In the genomic region with DNA sequence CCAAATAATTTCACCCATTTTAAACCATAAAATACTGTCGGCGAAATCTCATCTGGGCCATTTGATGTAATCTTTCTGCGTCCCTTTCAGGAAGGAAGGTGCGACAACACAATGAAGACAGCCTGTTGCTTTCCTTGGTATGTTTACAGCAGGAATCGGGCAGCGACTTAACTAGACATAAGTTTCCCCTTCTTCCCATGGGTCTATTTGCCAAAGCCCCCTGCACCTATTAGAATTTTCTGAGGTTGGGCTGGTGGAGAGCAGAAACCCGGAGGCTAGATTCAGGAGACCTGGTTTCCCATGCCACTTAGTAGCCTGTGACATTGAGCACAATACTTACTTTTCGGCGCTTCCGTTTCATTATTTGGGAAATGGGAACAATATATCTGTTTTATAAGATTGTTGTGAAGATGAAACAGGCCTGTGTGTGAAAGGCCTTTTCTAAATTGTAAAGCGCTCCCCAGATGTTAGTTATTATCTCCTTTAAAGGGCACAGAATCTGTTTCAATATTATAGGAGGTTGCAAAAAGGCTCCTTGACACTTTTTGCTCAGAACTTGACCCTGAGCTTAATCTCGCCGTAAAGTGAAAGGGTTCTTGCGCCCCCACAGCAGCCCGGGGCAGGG, we compare ENCODE assay signal across 8 cellular contexts. TPM values are rescaled to one million over a fixed set of nuclear protein-coding genes. Genes with fewer than 3 reads are reported as not detected.
DNase-seq lines count a peak whose midpoint lies in the region; ATAC-seq, FAIRE-seq and TF ChIP-seq lines count a peak whose summit lies in the region.

No MANE protein-coding gene starts in this region.

- H3K4me1 ChIP-seq in HepG2 (ENCODE audit: insufficient read depth, low read length) (peaks cover 35% of the 10 kb centered on the region), thymus (ENCODE audit: control insufficient read depth, insufficient read depth, low read length) (peaks cover 2% of the 10 kb centered on the region)

- intact Hi-C loops in HepG2 (cut with micrococcal nuclease; ENCODE audit: unreplicated experiment), result loop anchor here (2.0 kb wide), 1 partner anchor 45 kb away; no protein-coding TSS in a partner anchor

- BruUV-seq in HepG2 (replicated peaks; lab: Mats Ljungman, UMichigan), result TSS peak; percentile 46

- no peak for TF ChIP-seq POLR2A in HepG2 (IDR thresholded peaks at IDR 0.05; ENCODE audit: insufficient read depth in 1 of 2, low read depth in 2 of 2, low read length in 2 of 2)

- no peaks in the 10 kb centered on the region for H3K9me3 ChIP-seq in HepG2 (ENCODE audit: low read length)
- no peaks in the 10 kb centered on the region for H3K9me3 ChIP-seq in thymus (ENCODE audit: control insufficient read depth)

- peak overlapping the region; percentile 67 for H3K27ac ChIP-seq in HepG2 (ENCODE audit: extremely low read length, insufficient read depth, low read length)
- H3K27ac ChIP-seq in thymus (ENCODE audit: low read depth), result peak overlapping the region; percentile 97

- TF ChIP-seq CTCF in BJ (IDR thresholded peaks at IDR 0.05; ENCODE audit: insufficient read depth, low read depth, low read length), result no peak
- TF ChIP-seq CTCF in astrocyte of the cerebellum (IDR thresholded peaks at IDR 0.05; ENCODE audit: low read depth, low read length, missing control alignments), result peak; percentile 32
- TF ChIP-seq CTCF in HepG2 (CRISPR knock-in tag; IDR thresholded peaks at IDR 0.05), result no peak

- H3K36me3 ChIP-seq in BJ (ENCODE audit: control insufficient read depth, insufficient read depth, low read length) (no peaks in the 10 kb centered on the region), HepG2 (replicated peaks in 1 of 2; ENCODE audit: control insufficient read depth in 1 of 2, insufficient read depth in 2 of 2, low read length in 2 of 2) (no peaks in the 10 kb centered on the region; a peak in 2 of 5 replicates), thymus (ENCODE audit: control insufficient read depth, insufficient read depth) (no peaks in the 10 kb centered on the region)

- TF ChIP-seq EP300 in HepG2 (IDR thresholded peaks at IDR 0.05; ENCODE audit: low read depth in 2 of 2, low read length in 2 of 2), result no peak
- TF ChIP-seq EP300 in HepG2 (CRISPR knock-in tag; IDR thresholded peaks at IDR 0.05; ENCODE audit: borderline replicate concordance), result no peak

- in situ Hi-C loops in astrocyte of the cerebellum (cut with HindIII; ENCODE audit: low sequenced_read_pairs) (no loop called here), HepG2 (cut with HindIII; ENCODE audit: extremely low pct_ligation_motif_present, low pct_unique_long_range_greater_than_20kb) (no loop called here)

- CTCF ChIA-PET in BJ (lab: Yijun Ruan, JAX), result interaction anchor here (0.5 to 3.9 kb wide), 8 partner anchors 10 to 305 kb away, joined by 3 to 27 read pairs (median 4); no protein-coding TSS in a partner anchor
- CTCF ChIA-PET in HepG2 (lab: Yijun Ruan, JAX; ENCODE audit: low intra/inter-chr PET ratio, low total read pairs), result interaction anchor here (1.4 kb wide), 1 partner anchor 12 kb away, joined by 7 read pairs; no protein-coding TSS in a partner anchor

- FAIRE-seq in HepG2 (lab: Jason Lieb, UNC), result no peak

- H3K9ac ChIP-seq in HepG2 (ENCODE audit: insufficient read depth, low read depth, low read length), result peak overlapping the region; percentile 71

- H3K79me2 ChIP-seq in HepG2 (ENCODE audit: insufficient read depth, low read length), result peaks cover 36% of the 10 kb centered on the region

- no peak for DNase-seq in BJ (ENCODE audit: low read depth)
- DNase-seq in Kasumi-1 (lab: John Stamatoyannopoulos, UW), result peak; percentile 34 to 43
- no peak for DNase-seq in astrocyte of the cerebellum (ENCODE audit: low read depth)
- DNase-seq in HepG2 (ENCODE audit: low spot score), result no peak
- DNase-seq in NCI-H1436 treated with DMSO at 0.1 percent for 48 hours (lab: John Stamatoyannopoulos, UW), result no peak
- DNase-seq in MV-4-11 (lab: John Stamatoyannopoulos, UW), result no peak
- no peak for DNase-seq in ecto neural progenitor cell (ENCODE audit: low spot score)

- peak overlapping the region; percentile 56 for H2AFZ ChIP-seq in HepG2 (ENCODE audit: low read length)

- 13% methylated on average over 11 of the region's 15 CpGs for WGBS in HepG2 (ENCODE audit: low lambda C conversion rate)
- 2% methylated on average over 15 of the region's 15 CpGs for WGBS in thymus

- H3K4me3 ChIP-seq in BJ (ENCODE audit: low read depth, low read length) (peak overlapping the region; percentile 96), astrocyte of the cerebellum (ENCODE audit: low read depth, low read length) (peak overlapping the region; percentile 70), HepG2 (replicated peaks in 1 of 3; ENCODE audit: insufficient read depth in 1 of 3, low read depth in 2 of 3, low read length in 3 of 3) (peak overlapping the region; percentile 65 to 89 (median 71)), thymus (ENCODE audit: low read length) (peak overlapping the region; percentile 86)

- POLR2A ChIA-PET in BJ (lab: Charles Lee), result interaction anchor here (0.6 to 1.1 kb wide), 5 partner anchors 13 to 286 kb away, joined by 3 to 7 read pairs (median 3); no protein-coding TSS in a partner anchor
- POLR2A ChIA-PET in HepG2 (lab: Yijun Ruan, JAX), result interaction anchor here (0.7 to 3.7 kb wide), 13 partner anchors 9 to 286 kb away, joined by 3 to 81 read pairs (median 13); partner anchors contain the start of gene KLHL8

- no peaks in the 10 kb centered on the region for H4K20me1 ChIP-seq in HepG2 (ENCODE audit: insufficient read depth, low read length)

- no peak for ATAC-seq in HepG2

- no peak for TF ChIP-seq RAD21 in HepG2 (CRISPR knock-in tag; IDR thresholded peaks at IDR 0.05)

- H3K27me3 ChIP-seq in BJ (ENCODE audit: control insufficient read depth, insufficient read depth, low read length) (no peaks in the 10 kb centered on the region), HepG2 (ENCODE audit: control insufficient read depth in 1 of 2, insufficient read depth in 2 of 2, low read length in 2 of 2) (no peaks in the 10 kb centered on the region; a peak in 1 of 5 replicates), thymus (ENCODE audit: control insufficient read depth, insufficient read depth) (no peaks in the 10 kb centered on the region)

- H3K4me2 ChIP-seq in HepG2 (ENCODE audit: low read depth, low read length), result peak overlapping the region; percentile 80

TF ChIP-seq in HepG2, 621 proteins besides CTCF, POLR2A, EP300 and RAD21 (continues in another document):
- no peak for TF ChIP-seq NR3C1 (CRISPR knock-in tag; IDR thresholded peaks at IDR 0.05)
- no peak for TF ChIP-seq MED8 (CRISPR knock-in tag; IDR thresholded peaks at IDR 0.05; ENCODE audit: insufficient replicate concordance)

RNA-seq across cellular contexts. Expression of gene AFF1, which starts 0.6 kb away (rescaled TPM):
- polyA plus RNA-seq in BJ (2011; rRNA removed) (7.5 and 11.0 TPM in 2 replicates), HepG2 (2011; rRNA removed) (13.8 and 15.5 TPM in 2 replicates), thymus (12.3 TPM)
- 37.4 and 49.1 TPM in 2 replicates for polyA minus RNA-seq in BJ (2011; rRNA and poly(A)+ RNA removed)
- 15.9 and 19.6 TPM in 2 replicates for total RNA-seq in HepG2 (2016; rRNA removed; fragmentation: Illumina TruSeq; extraction: Trizol)
- 65.4 and 76.1 TPM in 2 replicates for total RNA-seq in HepG2 (2016; cell fraction: cytosol; rRNA removed; fragmentation: Illumina TruSeq; extraction: Trizol; ENCODE audit: low read depth)
- 14.5 and 14.6 TPM in 2 replicates for total RNA-seq in HepG2 (2016; cell fraction: insoluble cytoplasmic fraction; rRNA removed; fragmentation: Illumina TruSeq; extraction: Trizol)
- 51.6 and 53.5 TPM in 2 replicates for total RNA-seq in HepG2 (2016; cell fraction: membrane; rRNA removed; fragmentation: Illumina TruSeq; extraction: Trizol)
- total RNA-seq in HepG2 (2016; cell fraction: nucleus; rRNA removed; fragmentation: Illumina TruSeq; extraction: Trizol), result 25.2 and 33.9 TPM in 2 replicates
- polyA plus RNA-seq in HepG2 (2011; cell fraction: cytosol; rRNA removed), result 7.7 and 8.8 TPM in 2 replicates
- polyA plus RNA-seq in HepG2 (2011; cell fraction: nucleus; rRNA removed), result 33.4 and 42.0 TPM in 2 replicates
- polyA plus RNA-seq in HepG2 (2012), result 13.2 and 14.7 TPM in 2 replicates
- polyA plus RNA-seq in HepG2 (2016; cell fraction: cytosol; fragmentation: Illumina TruSeq; extraction: Trizol; ENCODE audit: low read depth), result 1.8 TPM in 2 replicates
- 10.9 and 12.7 TPM in 2 replicates for polyA plus RNA-seq in HepG2 (2016; cell fraction: insoluble cytoplasmic fraction; fragmentation: Illumina TruSeq; extraction: Trizol; ENCODE audit: low read depth)
- polyA plus RNA-seq in HepG2 (2016; cell fraction: membrane; fragmentation: Illumina TruSeq; extraction: Trizol; ENCODE audit: low read depth), result 1.7 and 2.9 TPM in 2 replicates
- polyA plus RNA-seq in HepG2 (2016; cell fraction: nucleus; fragmentation: Illumina TruSeq; extraction: Trizol; ENCODE audit: insufficient read depth, low read depth), result 16.5 and 19.7 TPM in 2 replicates
- polyA minus RNA-seq in HepG2 (2011; rRNA and poly(A)+ RNA removed; ENCODE audit: low replicate concordance), result 65.4 and 78.4 TPM in 2 replicates
- 32.3 and 37.4 TPM in 2 replicates for polyA minus RNA-seq in HepG2 (2011; cell fraction: cytosol; rRNA and poly(A)+ RNA removed)
- polyA minus RNA-seq in HepG2 (2011; cell fraction: nucleus; rRNA and poly(A)+ RNA removed), result 92.7 and 94.2 TPM in 2 replicates

RNA-seq across cellular contexts. Expression of gene C4orf36, which starts 42.0 kb away (rescaled TPM):
- polyA plus RNA-seq in BJ (2011; rRNA removed), result 3.0 and 3.1 TPM in 2 replicates
- 0.46 and 0.85 TPM in 2 replicates for polyA minus RNA-seq in BJ (2011; rRNA and poly(A)+ RNA removed)
- total RNA-seq in HepG2 (2016; rRNA removed; fragmentation: Illumina TruSeq; extraction: Trizol), result not detected in 2 replicates
- 0.44 TPM in 1 of 2 replicates, not detected in the other for total RNA-seq in HepG2 (2016; cell fraction: cytosol; rRNA removed; fragmentation: Illumina TruSeq; extraction: Trizol; ENCODE audit: low read depth)
- not detected in 2 replicates for total RNA-seq in HepG2 (2016; cell fraction: insoluble cytoplasmic fraction; rRNA removed; fragmentation: Illumina TruSeq; extraction: Trizol)
- total RNA-seq in HepG2 (2016; cell fraction: membrane; rRNA removed; fragmentation: Illumina TruSeq; extraction: Trizol), result 0.40 TPM in 1 of 2 replicates, not detected in the other
- total RNA-seq in HepG2 (2016; cell fraction: nucleus; rRNA removed; fragmentation: Illumina TruSeq; extraction: Trizol), result not detected in 2 replicates
- polyA plus RNA-seq in HepG2 (2011; rRNA removed), result 0.25 and 0.63 TPM in 2 replicates
- 0.12 and 0.15 TPM in 2 replicates for polyA plus RNA-seq in HepG2 (2011; cell fraction: cytosol; rRNA removed)
- not detected in 2 replicates for polyA plus RNA-seq in HepG2 (2011; cell fraction: nucleus; rRNA removed)
- polyA plus RNA-seq in HepG2 (2012), result 0.19 TPM in 1 of 2 replicates, not detected in the other
- polyA plus RNA-seq in HepG2 (2016; cell fraction: cytosol; fragmentation: Illumina TruSeq; extraction: Trizol; ENCODE audit: low read depth), result 0.60 and 0.75 TPM in 2 replicates
- polyA plus RNA-seq in HepG2 (2016; cell fraction: insoluble cytoplasmic fraction; fragmentation: Illumina TruSeq; extraction: Trizol; ENCODE audit: low read depth), result not detected in 2 replicates
- 0.40 and 0.87 TPM in 2 replicates for polyA plus RNA-seq in HepG2 (2016; cell fraction: membrane; fragmentation: Illumina TruSeq; extraction: Trizol; ENCODE audit: low read depth)
- polyA plus RNA-seq in HepG2 (2016; cell fraction: nucleus; fragmentation: Illumina TruSeq; extraction: Trizol; ENCODE audit: insufficient read depth, low read depth), result not detected in 2 replicates
- 1.2 TPM in 1 of 2 replicates, not detected in the other for polyA minus RNA-seq in HepG2 (2011; rRNA and poly(A)+ RNA removed; ENCODE audit: low replicate concordance)
- polyA minus RNA-seq in HepG2 (2011; cell fraction: cytosol; rRNA and poly(A)+ RNA removed), result not detected in 2 replicates
- polyA minus RNA-seq in HepG2 (2011; cell fraction: nucleus; rRNA and poly(A)+ RNA removed), result not detected in 2 replicates
- polyA plus RNA-seq in thymus, result 0.82 TPM

Comparison
In these comparisons a context has a peak if more than half of its experiments do, and no peak if none do; other contexts are left out.
1. DNase-seq: peak in Kasumi-1 (2 of 2); none in BJ (single experiment), astrocyte of the cerebellum (single experiment), HepG2 (single experiment), NCI-H1436 treated with DMSO at 0.1 percent for 48 hours (single experiment), MV-4-11 (single experiment) and ecto neural progenitor cell (single experiment).
2. Peak in every context shown above with its lines, with median percentiles within 50 percentile points of each other: H3K4me3 ChIP-seq.